In the genomic region with DNA sequence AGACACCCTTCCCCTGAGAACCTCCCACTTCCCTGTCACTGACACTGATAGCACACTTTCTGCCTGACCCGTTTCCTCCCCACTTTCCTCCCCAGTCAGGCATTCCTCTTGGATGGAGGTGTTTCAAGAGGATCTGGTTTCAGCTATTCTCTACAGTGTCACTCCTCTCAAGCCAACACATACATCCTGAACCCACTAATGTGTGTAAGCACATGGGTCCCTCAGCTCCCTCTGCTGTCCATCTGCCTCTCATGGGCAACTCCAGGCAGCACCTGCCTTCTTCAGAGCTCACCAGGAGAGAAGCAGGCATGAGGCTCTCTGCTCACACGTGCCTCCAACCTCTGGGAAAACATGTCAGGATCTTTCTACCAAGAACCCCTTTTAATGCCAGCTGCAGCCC, we compare ENCODE assay signal across 11 cellular contexts.
DNase-seq lines count a peak whose midpoint lies in the region; ATAC-seq, FAIRE-seq and TF ChIP-seq lines count a peak whose summit lies in the region.
"Had no signal": no experiment of that assay in that cellular context is flagged by ENCODE, and none has a peak within 500 bp of the region (broad histone marks: within the 10 kb centered on the region; RNA-seq: fewer than 3 reads in every experiment).

No MANE protein-coding gene starts in this region.

- no peak for TF ChIP-seq EP300 in HepG2 (IDR thresholded peaks at IDR 0.05; ENCODE audit: low read depth in 2 of 2, low read length in 2 of 2)
- TF ChIP-seq EP300 in HepG2 (CRISPR knock-in tag; IDR thresholded peaks at IDR 0.05; ENCODE audit: borderline replicate concordance): no peak

- no peaks in the 10 kb centered on the region for H3K27me3 Mint-ChIP-seq in T-helper 2 cell treated with Interferon-gamma antibody and Interleukin-4, amounts not matched to agents 5 μg/mL and 100 μg/mL, for 36 hours (ENCODE audit: low read depth)
- no peaks in the 10 kb centered on the region for H3K27me3 Mint-ChIP-seq in natural killer cell (ENCODE audit: low read depth in 2 of 2)

- H3K4me1 ChIP-seq in HepG2 (ENCODE audit: insufficient read depth, low read length): no peaks in the 10 kb centered on the region
- no peaks in the 10 kb centered on the region for H3K4me1 ChIP-seq in foreskin keratinocyte

- no peak overlapping the region for H3K4me3 Mint-ChIP-seq in T-helper 2 cell treated with Interferon-gamma antibody and Interleukin-4, amounts not matched to agents 5 μg/mL and 100 μg/mL, for 36 hours
- H3K4me3 Mint-ChIP-seq in natural killer cell: no peak overlapping the region

- POLR2A ChIA-PET in HepG2 (lab: Yijun Ruan, JAX): no interaction called here

- CTCF ChIA-PET in HepG2 (lab: Yijun Ruan, JAX; ENCODE audit: low intra/inter-chr PET ratio, low total read pairs): no interaction called here

- H3K36me3 Mint-ChIP-seq in T-helper 2 cell treated with Interferon-gamma antibody and Interleukin-4, amounts not matched to agents 5 μg/mL and 100 μg/mL, for 36 hours (ENCODE audit: low read depth): no peaks in the 10 kb centered on the region
- H3K36me3 Mint-ChIP-seq in natural killer cell: no peaks in the 10 kb centered on the region

- in situ Hi-C loops in HepG2 (cut with HindIII; ENCODE audit: extremely low pct_ligation_motif_present, low pct_unique_long_range_greater_than_20kb): no loop called here

- DNase-seq in MG63 (peak; percentile 52), HepG2 (ENCODE audit: low spot score) (no peak), foreskin keratinocyte (no peak), OCI-M2 (lab: John Stamatoyannopoulos, UW; ENCODE audit: unreplicated experiment) (no peak), natural killer cell (no peak)
- DNase-seq in T-helper 2 cell treated with Interferon-gamma antibody and Interleukin-4, amounts not matched to agents 5 μg/mL and 100 μg/mL, for 36 hours (ENCODE audit: low spot score): no peak
- DNase-seq: activated CD4-positive, CD25-positive, alpha-beta regulatory T cell; NCI-H2227 treated with DMSO at 0.1 percent for 48 hours; stimulated activated CD4-positive, alpha-beta T cell treated with anti-CD3 and anti-CD28 coated beads, Interleukin-1b, Interleukin-23, amount 100 ng/mL, for 48 hours had no signal

- H3K27me3 ChIP-seq in MG63: no peaks in the 10 kb centered on the region
- H3K27me3 ChIP-seq in HepG2 (ENCODE audit: control insufficient read depth in 1 of 2, insufficient read depth in 2 of 2, low read length in 2 of 2): no peaks in the 10 kb centered on the region
- H3K27me3 ChIP-seq in foreskin keratinocyte: no peaks in the 10 kb centered on the region

- no peaks in the 10 kb centered on the region for H4K20me1 ChIP-seq in HepG2 (ENCODE audit: insufficient read depth, low read length)

- H3K4me1 Mint-ChIP-seq in T-helper 2 cell treated with Interferon-gamma antibody and Interleukin-4, amounts not matched to agents 5 μg/mL and 100 μg/mL, for 36 hours (ENCODE audit: low read depth): no peaks in the 10 kb centered on the region
- H3K4me1 Mint-ChIP-seq in natural killer cell: no peaks in the 10 kb centered on the region

- ATAC-seq in GM21576 (IDR thresholded peaks at IDR 0.05; ENCODE audit: unreplicated experiment): peak; percentile 52
- peak; percentile 78 for ATAC-seq in HepG2
- no peak for ATAC-seq in foreskin keratinocyte
- ATAC-seq in natural killer cell: no peak

- BruUV-seq in HepG2 (replicated peaks; lab: Mats Ljungman, UMichigan): no TSS peak

- TF ChIP-seq POLR2A in HepG2 (IDR thresholded peaks at IDR 0.05; ENCODE audit: insufficient read depth in 1 of 2, low read depth in 2 of 2, low read length in 2 of 2): no peak

- no peak overlapping the region for H3K27ac Mint-ChIP-seq in T-helper 2 cell treated with Interferon-gamma antibody and Interleukin-4, amounts not matched to agents 5 μg/mL and 100 μg/mL, for 36 hours
- H3K27ac Mint-ChIP-seq in natural killer cell: no peak overlapping the region

- FAIRE-seq in HepG2 (lab: Jason Lieb, UNC): no peak

- no peak overlapping the region for H3K9ac ChIP-seq in HepG2 (ENCODE audit: insufficient read depth, low read depth, low read length)

- H3K9me3 ChIP-seq in MG63 (no peaks in the 10 kb centered on the region), HepG2 (ENCODE audit: low read length) (no peaks in the 10 kb centered on the region)

- H3K4me3 ChIP-seq in MG63: no peak overlapping the region
- H3K4me3 ChIP-seq in HepG2 (replicated peaks in 1 of 3; ENCODE audit: insufficient read depth in 1 of 3, low read depth in 2 of 3, low read length in 3 of 3): no peak overlapping the region

- no peaks in the 10 kb centered on the region for H3K79me2 ChIP-seq in HepG2 (ENCODE audit: insufficient read depth, low read length)

- H2AFZ ChIP-seq in HepG2 (ENCODE audit: low read length): no peak overlapping the region

- peak; percentile 32 for TF ChIP-seq CTCF in GM12873 (IDR thresholded peaks at IDR 0.05; ENCODE audit: insufficient read depth, low read depth, low read length, missing control alignments)
- peak; percentile 45 for TF ChIP-seq CTCF in HepG2 (CRISPR knock-in tag; IDR thresholded peaks at IDR 0.05)
- no peak for TF ChIP-seq CTCF in foreskin keratinocyte (conservative IDR thresholded peaks at IDR 0.05)
- TF ChIP-seq CTCF in natural killer cell (IDR thresholded peaks at IDR 0.05): no peak

- no peaks in the 10 kb centered on the region for H3K9me3 Mint-ChIP-seq in T-helper 2 cell treated with Interferon-gamma antibody and Interleukin-4, amounts not matched to agents 5 μg/mL and 100 μg/mL, for 36 hours
- peaks cover 3 to 6% of the 10 kb centered on the region in 2 donors for H3K9me3 Mint-ChIP-seq in natural killer cell

- H3K4me2 ChIP-seq in HepG2 (ENCODE audit: low read depth, low read length): no peak overlapping the region

- H3K27ac ChIP-seq in HepG2 (ENCODE audit: extremely low read length, insufficient read depth, low read length) (no peak overlapping the region), foreskin keratinocyte (no peak overlapping the region)

- 0% methylated on average over 2 of the region's 2 CpGs for WGBS in HepG2 (ENCODE audit: low lambda C conversion rate)

- intact Hi-C loops in HepG2 (cut with micrococcal nuclease; ENCODE audit: unreplicated experiment): loop anchor here (2.0 kb wide), 1 partner anchor 462 kb away; no protein-coding TSS in a partner anchor
- intact Hi-C loops in natural killer cell (cut with micrococcal nuclease): no loop called here

- no peak for TF ChIP-seq RAD21 in HepG2 (CRISPR knock-in tag; IDR thresholded peaks at IDR 0.05)

- no peaks in the 10 kb centered on the region for H3K36me3 ChIP-seq in MG63
- H3K36me3 ChIP-seq in HepG2 (replicated peaks in 1 of 2; ENCODE audit: control insufficient read depth in 1 of 2, insufficient read depth in 2 of 2, low read length in 2 of 2): no peaks in the 10 kb centered on the region

TF ChIP-seq in HepG2, 621 proteins besides CTCF, POLR2A, EP300 and RAD21:
- no peak for TF ChIP-seq REL (CRISPR knock-in tag; conservative IDR thresholded peaks at IDR 0.05)
- TF ChIP-seq STAG1 (CRISPR knock-in tag; IDR thresholded peaks at IDR 0.05): 0 out of 2 replicates have a peak, but pooled peaks have one; percentile 17

Comparison
In these comparisons a context has a peak if more than half of its experiments do, and no peak if none do; other contexts are left out.
1. CTCF ChIP-seq: peak in GM12873 (single experiment) and HepG2 (single experiment); none in foreskin keratinocyte (single experiment) and natural killer cell (single experiment).
2. ATAC-seq: peak in GM21576 (single experiment) and HepG2 (single experiment); none in foreskin keratinocyte (single experiment) and natural killer cell (0 of 3).